ENCODE assay signal across 1 cellular context in genomic region chr6:137697267-137697938, GRCh38.
A peak's percentile ranks its signal among the peaks of the same experiment; 100 is the strongest.
TF ChIP-seq lines count a peak whose summit lies in the region.

No MANE protein-coding gene starts in this region.

TF ChIP-seq in HepG2, 621 proteins besides CTCF, POLR2A, EP300 and RAD21 (continued from another document and continues in another):
- TF ChIP-seq SOX13 (IDR thresholded peaks at IDR 0.05), result peak; percentile 89
- TF ChIP-seq SOX13 (CRISPR knock-in tag; conservative IDR thresholded peaks at IDR 0.05 in 1 of 2, IDR thresholded peaks at IDR 0.05 in 1 of 2), result peak in 1 of 2 experiments; percentile 96; a peak in 2 of 4 replicates
- TF ChIP-seq GFI1 (CRISPR knock-in tag; IDR thresholded peaks at IDR 0.05; ENCODE audit: borderline replicate concordance), result peak; percentile 87
- TF ChIP-seq GRHL1 (CRISPR knock-in tag; conservative IDR thresholded peaks at IDR 0.05), result no peak
- no peak for TF ChIP-seq SP4 (CRISPR knock-in tag; IDR thresholded peaks at IDR 0.05)
- TF ChIP-seq ZSCAN31 (CRISPR knock-in tag; IDR thresholded peaks at IDR 0.05; ENCODE audit: low read depth), result peak; percentile 65; the same call in 1 of the 2 replicates
- peak; percentile 34; the same call in 1 of the 2 replicates for TF ChIP-seq ZKSCAN1 (IDR thresholded peaks at IDR 0.05; ENCODE audit: low read length)
- TF ChIP-seq TAF1 (CRISPR knock-in tag; IDR thresholded peaks at IDR 0.05), result 0 out of 2 replicates have a peak, but pooled peaks have one; percentile 27
- no peak for TF ChIP-seq ZNF142 (CRISPR knock-in tag; IDR thresholded peaks at IDR 0.05)
- TF ChIP-seq ZNF605 (CRISPR knock-in tag; IDR thresholded peaks at IDR 0.05), result peak; percentile 48; the same call in 1 of the 2 replicates
- peak; percentile 93 for TF ChIP-seq ETV5 (CRISPR knock-in tag; IDR thresholded peaks at IDR 0.05; ENCODE audit: borderline replicate concordance)
- peak; percentile 58; the same call in 1 of the 2 replicates for TF ChIP-seq SMAD1 (CRISPR knock-in tag; IDR thresholded peaks at IDR 0.05; ENCODE audit: borderline replicate concordance, low read depth)
- TF ChIP-seq KLF15 (CRISPR knock-in tag; IDR thresholded peaks at IDR 0.05; ENCODE audit: borderline replicate concordance), result no peak
- TF ChIP-seq ZBTB44 (CRISPR knock-in tag; IDR thresholded peaks at IDR 0.05), result no peak
- 0 out of 2 replicates have a peak, but pooled peaks have one; percentile 34 for TF ChIP-seq ZNF343 (CRISPR knock-in tag; IDR thresholded peaks at IDR 0.05)
- no peak for TF ChIP-seq ZNF878 (CRISPR knock-in tag; IDR thresholded peaks at IDR 0.05)
- peak; percentile 60; the same call in 1 of the 2 replicates for TF ChIP-seq NR0B2 (CRISPR knock-in tag; IDR thresholded peaks at IDR 0.05)
- peak; percentile 53; the same call in 1 of the 2 replicates for TF ChIP-seq ZNF274 (CRISPR knock-in tag; IDR thresholded peaks at IDR 0.05)
- peak; percentile 95 for TF ChIP-seq HOMEZ (CRISPR knock-in tag; IDR thresholded peaks at IDR 0.05; ENCODE audit: low read depth)
- TF ChIP-seq GABPB1 (CRISPR knock-in tag; IDR thresholded peaks at IDR 0.05), result 0 out of 2 replicates have a peak, but pooled peaks have one; percentile 33
- peak; percentile 58; the same call in 1 of the 2 replicates for TF ChIP-seq UBTF (CRISPR knock-in tag; IDR thresholded peaks at IDR 0.05)
- TF ChIP-seq BCL3 (CRISPR knock-in tag; IDR thresholded peaks at IDR 0.05), result 0 out of 2 replicates have a peak, but pooled peaks have one; percentile 55
- peak; percentile 98 for TF ChIP-seq ARID5B (CRISPR knock-in tag; IDR thresholded peaks at IDR 0.05)
- TF ChIP-seq TGIF2 (CRISPR knock-in tag; IDR thresholded peaks at IDR 0.05), result peak; percentile 82; the same call in 1 of the 2 replicates
- TF ChIP-seq ZC3H4 (CRISPR knock-in tag; IDR thresholded peaks at IDR 0.05; ENCODE audit: borderline replicate concordance), result 0 out of 2 replicates have a peak, but pooled peaks have one; percentile 52
- TF ChIP-seq NONO (IDR thresholded peaks at IDR 0.05), result no peak
- no peak for TF ChIP-seq NONO (CRISPR knock-in tag; conservative IDR thresholded peaks at IDR 0.05)
- TF ChIP-seq ZNF704 (CRISPR knock-in tag; IDR thresholded peaks at IDR 0.05; ENCODE audit: borderline replicate concordance), result 0 out of 2 replicates have a peak, but pooled peaks have one; percentile 46
- no peak for TF ChIP-seq EEA1 (CRISPR knock-in tag; IDR thresholded peaks at IDR 0.05; ENCODE audit: borderline replicate concordance)
- TF ChIP-seq ZNF225 (CRISPR knock-in tag; IDR thresholded peaks at IDR 0.05), result no peak
- TF ChIP-seq ZNF317 (CRISPR knock-in tag; IDR thresholded peaks at IDR 0.05), result peak; percentile 70
- TF ChIP-seq XRCC5 (optimal IDR thresholded peaks at IDR 0.05; ENCODE audit: low read length), result peak; percentile 85
- TF ChIP-seq ZNF589 (CRISPR knock-in tag; conservative IDR thresholded peaks at IDR 0.05), result no peak
- peak; percentile 85; the same call in 1 of the 2 replicates for TF ChIP-seq KDM3A (CRISPR knock-in tag; IDR thresholded peaks at IDR 0.05; ENCODE audit: low read depth)
- TF ChIP-seq ZFY (CRISPR knock-in tag; IDR thresholded peaks at IDR 0.05), result peak; percentile 71
- no peak for TF ChIP-seq SCMH1 (CRISPR knock-in tag; IDR thresholded peaks at IDR 0.05; ENCODE audit: borderline replicate concordance)
- TF ChIP-seq PRMT3 (CRISPR knock-in tag; IDR thresholded peaks at IDR 0.05; ENCODE audit: borderline replicate concordance, low read depth), result no peak
- TF ChIP-seq RNF2 (conservative IDR thresholded peaks at IDR 0.05; ENCODE audit: low read depth), result no peak
- TF ChIP-seq CBX2 (IDR thresholded peaks at IDR 0.05; ENCODE audit: low read depth, low read length), result no peak
- no peak for TF ChIP-seq CBX2 (CRISPR knock-in tag; IDR thresholded peaks at IDR 0.05; ENCODE audit: low read depth)
- peak; percentile 94 for TF ChIP-seq GATAD2A (CRISPR knock-in tag; IDR thresholded peaks at IDR 0.05)
- TF ChIP-seq PHF21A (CRISPR knock-in tag; IDR thresholded peaks at IDR 0.05), result peak; percentile 89; the same call in 1 of the 2 replicates
